ENCODE assay signal across 13 cellular contexts in genomic region chr2:36449943-36450392, GRCh38.
A peak's percentile ranks its signal among the peaks of the same experiment; 100 is the strongest.
DNase-seq lines count a peak whose midpoint lies in the region; TF ChIP-seq lines count a peak whose summit lies in the region.
"Had no signal": no experiment of that assay in that cellular context is flagged by ENCODE, and none has a peak within 500 bp of the region (broad histone marks: within the 10 kb centered on the region; RNA-seq: fewer than 3 reads in every experiment).

No MANE protein-coding gene starts in this region.

- POLR2A ChIA-PET in activated CD4-positive, alpha-beta memory T cell treated with anti-CD3 and anti-CD28 coated beads, Interleukin-2, amount 10 ng/mL, durations not matched to agents 7 days and 5 days (lab: Charles Lee) = no interaction called here

- no peak overlapping the region for H3K27ac Mint-ChIP-seq in activated CD4-positive, alpha-beta memory T cell treated with anti-CD3 and anti-CD28 coated beads, Interleukin-2, amount 10 ng/mL, durations not matched to agents 7 days and 5 days
- H3K27ac Mint-ChIP-seq: activated T-helper 17 cell treated with anti-CD3 and anti-CD28 coated beads, Interleukin-2, amount 50 U/mL, for 72 hours; dendritic cell treated with granulocyte-macrophage colony-stimulating factor and Interleukin-4, amounts not matched to agents 40 ng/mL and 50 ng/mL, for 4 days had no signal

- CTCF ChIA-PET in activated CD4-positive, alpha-beta memory T cell treated with anti-CD3 and anti-CD28 coated beads, Interleukin-2, amount 10 ng/mL, durations not matched to agents 7 days and 5 days (lab: Charles Lee) = no interaction called here

- H3K9me3 Mint-ChIP-seq in activated CD4-positive, alpha-beta memory T cell treated with anti-CD3 and anti-CD28 coated beads, Interleukin-2, amount 10 ng/mL, durations not matched to agents 7 days and 5 days = no peaks in the 10 kb centered on the region
- H3K9me3 Mint-ChIP-seq: dendritic cell treated with granulocyte-macrophage colony-stimulating factor and Interleukin-4, amounts not matched to agents 40 ng/mL and 50 ng/mL, for 4 days had no signal

- H3K36me3 ChIP-seq in cardiac muscle cell = no peaks in the 10 kb centered on the region
- peaks cover 3% of the 10 kb centered on the region for H3K36me3 ChIP-seq in right atrium auricular region
- H3K36me3 ChIP-seq in esophagus (ENCODE audit: control insufficient read depth in 2 of 2, insufficient read depth in 2 of 2, low read length in 1 of 2) = peaks cover 6% of the 10 kb centered on the region in 2 donors
- H3K36me3 ChIP-seq in muscle layer of colon (ENCODE audit: insufficient read depth, low read length) = peaks cover 22% of the 10 kb centered on the region

- intact Hi-C loops in posterior vena cava (cut with DNase I) = loop anchor here in 1 of 2 donors (10.0 kb wide), 1 partner anchor 95 kb away; the partner anchor contains the start of gene CRIM1
- intact Hi-C loops in posterior cingulate gyrus (cut with DNase I) = no loop called here

- H3K4me3 Mint-ChIP-seq in activated CD4-positive, alpha-beta memory T cell treated with anti-CD3 and anti-CD28 coated beads, Interleukin-2, amount 10 ng/mL, durations not matched to agents 7 days and 5 days = no peak overlapping the region
- H3K4me3 Mint-ChIP-seq: activated T-helper 17 cell treated with anti-CD3 and anti-CD28 coated beads, Interleukin-2, amount 50 U/mL, for 72 hours; dendritic cell treated with granulocyte-macrophage colony-stimulating factor and Interleukin-4, amounts not matched to agents 40 ng/mL and 50 ng/mL, for 4 days had no signal

- peaks cover 3% of the 10 kb centered on the region for H3K27me3 Mint-ChIP-seq in activated CD4-positive, alpha-beta memory T cell treated with anti-CD3 and anti-CD28 coated beads, Interleukin-2, amount 10 ng/mL, durations not matched to agents 7 days and 5 days
- H3K27me3 Mint-ChIP-seq: activated T-helper 17 cell treated with anti-CD3 and anti-CD28 coated beads, Interleukin-2, amount 50 U/mL, for 72 hours; dendritic cell treated with granulocyte-macrophage colony-stimulating factor and Interleukin-4, amounts not matched to agents 40 ng/mL and 50 ng/mL, for 4 days had no signal

- TF ChIP-seq CTCF in cardiac muscle cell (IDR thresholded peaks at IDR 0.05; ENCODE audit: low read depth, low read length) (no peak), right atrium auricular region (IDR thresholded peaks at IDR 0.05) (no peak)

- H3K9me3 ChIP-seq in cardiac muscle cell (ENCODE audit: low read depth) = no peaks in the 10 kb centered on the region
- H3K9me3 ChIP-seq in right atrium auricular region = no peaks in the 10 kb centered on the region
- no peaks in the 10 kb centered on the region for H3K9me3 ChIP-seq in esophagus (ENCODE audit: control insufficient read depth in 2 of 2, insufficient read depth in 1 of 2, low read depth in 1 of 2, low read length in 1 of 2)
- H3K9me3 ChIP-seq in muscle layer of colon (ENCODE audit: low read length) = no peaks in the 10 kb centered on the region

- DNase-seq in cardiac muscle cell (ENCODE audit: low read depth in 1 of 2, low spot score in 1 of 2) (peak; percentile 13 to 56), right atrium auricular region (ENCODE audit: low spot score) (no peak), posterior vena cava (ENCODE audit: low spot score) (no peak), posterior cingulate gyrus (no peak)
- DNase-seq in stimulated activated CD4-positive, alpha-beta T cell treated with anti-CD3 and anti-CD28 coated beads, Interleukin-2, amount 100 ng/mL, for 24 hours = no peak
- no peak for DNase-seq in activated CD4-positive, alpha-beta memory T cell treated with anti-CD3 and anti-CD28 coated beads, Interleukin-2, amount 10 ng/mL, durations not matched to agents 7 days and 5 days
- DNase-seq: 8988T, SIG-M5 had no signal

- 65 to 78% methylated on average over 6 of the region's 6 CpGs for WGBS in esophagus, 2 donors

- H3K27ac ChIP-seq in cardiac muscle cell (no peak overlapping the region), right atrium auricular region (no peak overlapping the region), esophagus (ENCODE audit: low read depth in 2 of 2, low read length in 1 of 2) (peak overlapping the region; percentile 11 to 47), muscle layer of colon (ENCODE audit: low read depth, low read length) (peak overlapping the region; percentile 35)

- H3K9ac ChIP-seq in muscle layer of colon (ENCODE audit: low read length) = no peak overlapping the region

- H3K4me3 ChIP-seq in cardiac muscle cell = no peak overlapping the region
- no peak overlapping the region for H3K4me3 ChIP-seq in right atrium auricular region
- no peak overlapping the region for H3K4me3 ChIP-seq in esophagus (ENCODE audit: low read depth in 1 of 2, low read length in 2 of 2)
- no peak overlapping the region for H3K4me3 ChIP-seq in muscle layer of colon (ENCODE audit: low read depth in 1 of 2, low read length in 2 of 2)
- H3K4me3 ChIP-seq: skin epidermis had no signal

- no peaks in the 10 kb centered on the region for H3K36me3 Mint-ChIP-seq in activated CD4-positive, alpha-beta memory T cell treated with anti-CD3 and anti-CD28 coated beads, Interleukin-2, amount 10 ng/mL, durations not matched to agents 7 days and 5 days (ENCODE audit: low read depth)

- H3K4me1 Mint-ChIP-seq in activated CD4-positive, alpha-beta memory T cell treated with anti-CD3 and anti-CD28 coated beads, Interleukin-2, amount 10 ng/mL, durations not matched to agents 7 days and 5 days = no peaks in the 10 kb centered on the region
- H3K4me1 Mint-ChIP-seq: activated T-helper 17 cell treated with anti-CD3 and anti-CD28 coated beads, Interleukin-2, amount 50 U/mL, for 72 hours had no signal

- H3K27me3 ChIP-seq in cardiac muscle cell = peaks cover 47% of the 10 kb centered on the region
- no peaks in the 10 kb centered on the region for H3K27me3 ChIP-seq in right atrium auricular region
- H3K27me3 ChIP-seq in esophagus (ENCODE audit: control insufficient read depth in 1 of 2, insufficient read depth in 2 of 2, low read length in 2 of 2) = no peaks in the 10 kb centered on the region
- no peaks in the 10 kb centered on the region for H3K27me3 ChIP-seq in muscle layer of colon (ENCODE audit: control insufficient read depth in 1 of 2, insufficient read depth in 2 of 2, low read length in 2 of 2)

- H3K4me1 ChIP-seq in cardiac muscle cell (ENCODE audit: low read depth) (peaks cover 13% of the 10 kb centered on the region), right atrium auricular region (peaks cover 0 to 36% of the 10 kb centered on the region in 2 donors), esophagus (ENCODE audit: control insufficient read depth in 2 of 2, insufficient read depth in 2 of 2, low read length in 1 of 2) (no peaks in the 10 kb centered on the region), muscle layer of colon (ENCODE audit: insufficient read depth, low read length) (peaks cover 30% of the 10 kb centered on the region)

Comparison
In these comparisons a context has a peak if more than half of its experiments do, and no peak if none do; other contexts are left out.
1. DNase-seq: peak in cardiac muscle cell (2 of 2); none in right atrium auricular region (single experiment), posterior vena cava (single experiment), stimulated activated CD4-positive, alpha-beta T cell treated with anti-CD3 and anti-CD28 coated beads, Interleukin-2, amount 100 ng/mL, for 24 hours (0 of 2), posterior cingulate gyrus (0 of 10) and activated CD4-positive, alpha-beta memory T cell treated with anti-CD3 and anti-CD28 coated beads, Interleukin-2, amount 10 ng/mL, durations not matched to agents 7 days and 5 days (single experiment).
2. H3K27ac ChIP-seq: peak in esophagus (2 of 2) and muscle layer of colon (single experiment); none in cardiac muscle cell (single experiment) and right atrium auricular region (0 of 2).